ENCODE assay signal across 11 cellular contexts in the genomic region with DNA sequence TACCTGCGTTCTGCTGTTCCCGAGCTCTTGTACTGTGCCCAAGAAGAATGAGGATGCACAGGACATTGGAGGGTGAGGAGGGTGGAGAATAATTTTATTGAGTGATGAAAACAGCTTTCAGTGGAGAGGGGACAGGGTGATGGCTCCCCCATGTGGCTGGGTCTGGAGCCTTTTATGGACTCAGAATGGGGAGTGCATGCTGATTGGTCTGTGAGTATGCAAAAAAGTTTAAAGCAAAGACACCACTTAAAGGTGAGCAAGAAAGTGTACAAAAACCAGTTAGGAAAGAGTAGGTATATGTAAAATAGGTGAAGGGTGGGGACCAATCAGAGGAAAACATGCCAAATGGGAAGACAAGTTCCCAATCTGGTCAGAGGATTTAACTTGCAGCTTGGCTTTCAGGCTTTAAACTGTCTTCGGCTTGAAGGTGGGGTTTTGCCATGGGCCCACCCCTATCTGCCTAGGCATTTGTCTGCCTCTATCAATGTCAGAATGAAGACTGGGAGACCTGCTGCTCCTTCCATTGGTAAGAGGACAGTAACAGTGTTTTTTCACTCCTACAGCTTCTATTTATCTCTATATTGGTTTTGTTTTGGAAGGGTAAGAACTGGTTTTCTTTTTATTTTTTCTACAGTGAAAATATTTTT.
DNase-seq lines count a peak whose midpoint lies in the region; ATAC-seq and TF ChIP-seq lines count a peak whose summit lies in the region.
"Had no signal": no experiment of that assay in that cellular context is flagged by ENCODE, and none has a peak within 500 bp of the region (broad histone marks: within the 10 kb centered on the region; RNA-seq: fewer than 3 reads in every experiment).

No MANE protein-coding gene starts in this region.

- no peaks in the 10 kb centered on the region for H3K36me3 ChIP-seq in PC-3 (ENCODE audit: low read depth, low read length)

- TF ChIP-seq CTCF in PC-3 (conservative IDR thresholded peaks at IDR 0.05; ENCODE audit: low read depth, low read length) (peak; percentile 60), fibroblast of villous mesenchyme (IDR thresholded peaks at IDR 0.05; ENCODE audit: insufficient read depth, low read depth, low read length) (peak; percentile 49)

- peaks cover 36% of the 10 kb centered on the region for H3K27me3 Mint-ChIP-seq in activated T-cell treated with anti-CD3 and anti-CD28 coated beads, Interleukin-2, amount 50 U/mL, for 4 hours (ENCODE audit: low read depth)

- no peaks in the 10 kb centered on the region for H3K9me3 ChIP-seq in PC-3 (ENCODE audit: low read length)

- ATAC-seq in activated T-cell treated with anti-CD3 and anti-CD28 coated beads, Interleukin-2, amount 50 U/mL, for 4 hours, result no peak
- no peak for ATAC-seq in PC-3
- ATAC-seq in stimulated activated naive CD8-positive, alpha-beta T cell treated with anti-CD3 and anti-CD28 coated beads, Interleukin-15, Interleukin-2, amounts not matched to agents 100 U/mL and 50 U/mL, for 24 hours, result no peak
- ATAC-seq in HG02678 (IDR thresholded peaks at IDR 0.05; ENCODE audit: unreplicated experiment), result no peak
- ATAC-seq: activated CD8-positive, alpha-beta memory T cell treated with anti-CD3 and anti-CD28 coated beads, Interleukin-2, amount 10 ng/mL, durations not matched to agents 7 days and 5 days had no signal

- H3K4me3 Mint-ChIP-seq in activated T-cell treated with anti-CD3 and anti-CD28 coated beads, Interleukin-2, amount 50 U/mL, for 4 hours, result no peak overlapping the region
- H3K4me3 Mint-ChIP-seq: activated CD8-positive, alpha-beta memory T cell treated with anti-CD3 and anti-CD28 coated beads, Interleukin-2, amount 10 ng/mL, durations not matched to agents 7 days and 5 days; nephron had no signal

- H3K79me2 ChIP-seq in PC-3 (ENCODE audit: low read length), result no peaks in the 10 kb centered on the region

- CTCF ChIA-PET in PC-3 (lab: Charles Lee), result no interaction called here

- H3K4me1 Mint-ChIP-seq in activated T-cell treated with anti-CD3 and anti-CD28 coated beads, Interleukin-2, amount 50 U/mL, for 4 hours (ENCODE audit: low read depth), result peaks cover 8% of the 10 kb centered on the region

- POLR2A ChIA-PET in PC-3 (lab: Charles Lee; ENCODE audit: unreplicated experiment), result no interaction called here

- no peaks in the 10 kb centered on the region for H3K27me3 ChIP-seq in PC-3 (ENCODE audit: low read length)

- no peaks in the 10 kb centered on the region for H4K20me1 ChIP-seq in PC-3 (ENCODE audit: low read length)

- BruUV-seq in PC-3 (replicated peaks; lab: Mats Ljungman, UMichigan), result no TSS peak

- H2AFZ ChIP-seq in PC-3 (ENCODE audit: low read length), result no peak overlapping the region

- H3K4me2 ChIP-seq in PC-3 (ENCODE audit: low read length), result no peak overlapping the region

- H3K4me3 ChIP-seq in PC-3 (ENCODE audit: low read length) (no peak overlapping the region), fibroblast of villous mesenchyme (ENCODE audit: low read depth, low read length) (no peak overlapping the region)

- no peak overlapping the region for H3K9ac ChIP-seq in PC-3 (ENCODE audit: low read length)

- peaks cover 4% of the 10 kb centered on the region for H3K9me3 Mint-ChIP-seq in activated T-cell treated with anti-CD3 and anti-CD28 coated beads, Interleukin-2, amount 50 U/mL, for 4 hours

- DNase-seq in activated T-cell treated with anti-CD3 and anti-CD28 coated beads for 48 hours (ENCODE audit: low read depth) (peak; percentile 27), PC-3 (peak; percentile 43), fibroblast of villous mesenchyme (ENCODE audit: low read depth) (peak; percentile 42), NCI-H1417 treated with DMSO at 0.1 percent for 48 hours (lab: John Stamatoyannopoulos, UW) (no peak)
- DNase-seq in activated T-cell treated with anti-CD3 and anti-CD28 coated beads, Interleukin-2, amount 50 U/mL, for 4 hours, result no peak
- peak; percentile 41 for DNase-seq in stimulated activated naive CD8-positive, alpha-beta T cell treated with anti-CD3 and anti-CD28 coated beads, Interleukin-15, Interleukin-2, amounts not matched to agents 100 U/mL and 50 U/mL, for 24 hours
- no peak for DNase-seq in activated CD8-positive, alpha-beta memory T cell treated with anti-CD3 and anti-CD28 coated beads for 24 hours
- DNase-seq: activated CD8-positive, alpha-beta memory T cell treated with anti-CD3 and anti-CD28 coated beads, Interleukin-2, amount 10 ng/mL, durations not matched to agents 7 days and 5 days; effector memory CD4-positive, alpha-beta T cell had no signal

- H3K9me2 ChIP-seq in PC-3 (replicated peaks; ENCODE audit: low read length), result 0 out of 2 replicates have a peak, but pooled peaks cover 3% of the 10 kb centered on the region

- intact Hi-C loops in PC-3 (cut with micrococcal nuclease), result loop anchor here (5.0 kb wide), 1 partner anchor 119 kb away; a partner anchor contains a TSS

- peaks cover 40% of the 10 kb centered on the region for H3K4me1 ChIP-seq in PC-3 (ENCODE audit: insufficient read depth, low read length)

- H3K36me3 Mint-ChIP-seq in activated T-cell treated with anti-CD3 and anti-CD28 coated beads, Interleukin-2, amount 50 U/mL, for 4 hours (ENCODE audit: insufficient read depth), result no peaks in the 10 kb centered on the region
- H3K36me3 Mint-ChIP-seq: activated CD8-positive, alpha-beta memory T cell treated with anti-CD3 and anti-CD28 coated beads, Interleukin-2, amount 10 ng/mL, durations not matched to agents 7 days and 5 days had no signal

- H3K27ac ChIP-seq in PC-3 (ENCODE audit: low read length), result no peak overlapping the region; the same call in 1 of the 2 replicates

- H3F3A ChIP-seq in PC-3 (ENCODE audit: low read length, unreplicated experiment), result no peaks in the 10 kb centered on the region

Comparison
In these comparisons a context has a peak if more than half of its experiments do, and no peak if none do; other contexts are left out.
1. DNase-seq: peak in activated T-cell treated with anti-CD3 and anti-CD28 coated beads for 48 hours (single experiment), PC-3 (single experiment), fibroblast of villous mesenchyme (single experiment) and stimulated activated naive CD8-positive, alpha-beta T cell treated with anti-CD3 and anti-CD28 coated beads, Interleukin-15, Interleukin-2, amounts not matched to agents 100 U/mL and 50 U/mL, for 24 hours (single experiment); none in activated T-cell treated with anti-CD3 and anti-CD28 coated beads, Interleukin-2, amount 50 U/mL, for 4 hours (single experiment), activated CD8-positive, alpha-beta memory T cell treated with anti-CD3 and anti-CD28 coated beads for 24 hours (single experiment) and NCI-H1417 treated with DMSO at 0.1 percent for 48 hours (single experiment).